ENCODE assay signal across 1 cellular context in the genomic region with DNA sequence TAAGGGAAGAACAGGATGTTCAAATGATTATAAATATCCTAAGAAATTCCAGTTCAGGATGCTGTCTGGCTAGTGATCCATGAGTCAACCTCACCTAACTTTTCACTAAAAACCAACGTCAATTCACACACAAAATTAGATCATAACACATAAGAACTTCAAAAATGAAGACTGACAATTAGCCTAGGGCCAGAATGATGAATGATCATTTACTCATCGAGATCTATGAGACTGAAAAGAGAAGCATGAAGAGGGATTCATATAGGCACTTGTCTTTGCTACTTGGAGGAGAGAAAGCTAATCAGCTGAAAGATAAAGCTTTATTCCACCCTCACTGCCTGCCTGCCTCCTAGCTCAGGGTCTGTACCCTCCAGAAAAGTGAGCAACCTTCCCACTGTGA.
TF ChIP-seq lines count a peak whose summit lies in the region.

No MANE protein-coding gene starts in this region.

TF ChIP-seq in GM23338, 12 proteins besides CTCF, POLR2A, EP300 and RAD21 (continued from another document):
- TF ChIP-seq, protein P1, sequence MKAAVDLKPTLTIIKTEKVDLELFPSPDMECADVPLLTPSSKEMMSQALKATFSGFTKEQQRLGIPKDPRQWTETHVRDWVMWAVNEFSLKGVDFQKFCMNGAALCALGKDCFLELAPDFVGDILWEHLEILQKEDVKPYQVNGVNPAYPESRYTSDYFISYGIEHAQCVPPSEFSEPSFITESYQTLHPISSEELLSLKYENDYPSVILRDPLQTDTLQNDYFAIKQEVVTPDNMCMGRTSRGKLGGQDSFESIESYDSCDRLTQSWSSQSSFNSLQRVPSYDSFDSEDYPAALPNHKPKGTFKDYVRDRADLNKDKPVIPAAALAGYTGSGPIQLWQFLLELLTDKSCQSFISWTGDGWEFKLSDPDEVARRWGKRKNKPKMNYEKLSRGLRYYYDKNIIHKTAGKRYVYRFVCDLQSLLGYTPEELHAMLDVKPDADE (IDR thresholded peaks at IDR 0.05), result no peak
- TF ChIP-seq POLR2AphosphoS5 (IDR thresholded peaks at IDR 0.05; ENCODE audit: low read depth) (no peak), ZNF114 (CRISPR knock-in tag; IDR thresholded peaks at IDR 0.05) (no peak), CREB1 (CRISPR knock-in tag; IDR thresholded peaks at IDR 0.05; ENCODE audit: low read depth) (no peak)
- TF ChIP-seq, protein P2, sequence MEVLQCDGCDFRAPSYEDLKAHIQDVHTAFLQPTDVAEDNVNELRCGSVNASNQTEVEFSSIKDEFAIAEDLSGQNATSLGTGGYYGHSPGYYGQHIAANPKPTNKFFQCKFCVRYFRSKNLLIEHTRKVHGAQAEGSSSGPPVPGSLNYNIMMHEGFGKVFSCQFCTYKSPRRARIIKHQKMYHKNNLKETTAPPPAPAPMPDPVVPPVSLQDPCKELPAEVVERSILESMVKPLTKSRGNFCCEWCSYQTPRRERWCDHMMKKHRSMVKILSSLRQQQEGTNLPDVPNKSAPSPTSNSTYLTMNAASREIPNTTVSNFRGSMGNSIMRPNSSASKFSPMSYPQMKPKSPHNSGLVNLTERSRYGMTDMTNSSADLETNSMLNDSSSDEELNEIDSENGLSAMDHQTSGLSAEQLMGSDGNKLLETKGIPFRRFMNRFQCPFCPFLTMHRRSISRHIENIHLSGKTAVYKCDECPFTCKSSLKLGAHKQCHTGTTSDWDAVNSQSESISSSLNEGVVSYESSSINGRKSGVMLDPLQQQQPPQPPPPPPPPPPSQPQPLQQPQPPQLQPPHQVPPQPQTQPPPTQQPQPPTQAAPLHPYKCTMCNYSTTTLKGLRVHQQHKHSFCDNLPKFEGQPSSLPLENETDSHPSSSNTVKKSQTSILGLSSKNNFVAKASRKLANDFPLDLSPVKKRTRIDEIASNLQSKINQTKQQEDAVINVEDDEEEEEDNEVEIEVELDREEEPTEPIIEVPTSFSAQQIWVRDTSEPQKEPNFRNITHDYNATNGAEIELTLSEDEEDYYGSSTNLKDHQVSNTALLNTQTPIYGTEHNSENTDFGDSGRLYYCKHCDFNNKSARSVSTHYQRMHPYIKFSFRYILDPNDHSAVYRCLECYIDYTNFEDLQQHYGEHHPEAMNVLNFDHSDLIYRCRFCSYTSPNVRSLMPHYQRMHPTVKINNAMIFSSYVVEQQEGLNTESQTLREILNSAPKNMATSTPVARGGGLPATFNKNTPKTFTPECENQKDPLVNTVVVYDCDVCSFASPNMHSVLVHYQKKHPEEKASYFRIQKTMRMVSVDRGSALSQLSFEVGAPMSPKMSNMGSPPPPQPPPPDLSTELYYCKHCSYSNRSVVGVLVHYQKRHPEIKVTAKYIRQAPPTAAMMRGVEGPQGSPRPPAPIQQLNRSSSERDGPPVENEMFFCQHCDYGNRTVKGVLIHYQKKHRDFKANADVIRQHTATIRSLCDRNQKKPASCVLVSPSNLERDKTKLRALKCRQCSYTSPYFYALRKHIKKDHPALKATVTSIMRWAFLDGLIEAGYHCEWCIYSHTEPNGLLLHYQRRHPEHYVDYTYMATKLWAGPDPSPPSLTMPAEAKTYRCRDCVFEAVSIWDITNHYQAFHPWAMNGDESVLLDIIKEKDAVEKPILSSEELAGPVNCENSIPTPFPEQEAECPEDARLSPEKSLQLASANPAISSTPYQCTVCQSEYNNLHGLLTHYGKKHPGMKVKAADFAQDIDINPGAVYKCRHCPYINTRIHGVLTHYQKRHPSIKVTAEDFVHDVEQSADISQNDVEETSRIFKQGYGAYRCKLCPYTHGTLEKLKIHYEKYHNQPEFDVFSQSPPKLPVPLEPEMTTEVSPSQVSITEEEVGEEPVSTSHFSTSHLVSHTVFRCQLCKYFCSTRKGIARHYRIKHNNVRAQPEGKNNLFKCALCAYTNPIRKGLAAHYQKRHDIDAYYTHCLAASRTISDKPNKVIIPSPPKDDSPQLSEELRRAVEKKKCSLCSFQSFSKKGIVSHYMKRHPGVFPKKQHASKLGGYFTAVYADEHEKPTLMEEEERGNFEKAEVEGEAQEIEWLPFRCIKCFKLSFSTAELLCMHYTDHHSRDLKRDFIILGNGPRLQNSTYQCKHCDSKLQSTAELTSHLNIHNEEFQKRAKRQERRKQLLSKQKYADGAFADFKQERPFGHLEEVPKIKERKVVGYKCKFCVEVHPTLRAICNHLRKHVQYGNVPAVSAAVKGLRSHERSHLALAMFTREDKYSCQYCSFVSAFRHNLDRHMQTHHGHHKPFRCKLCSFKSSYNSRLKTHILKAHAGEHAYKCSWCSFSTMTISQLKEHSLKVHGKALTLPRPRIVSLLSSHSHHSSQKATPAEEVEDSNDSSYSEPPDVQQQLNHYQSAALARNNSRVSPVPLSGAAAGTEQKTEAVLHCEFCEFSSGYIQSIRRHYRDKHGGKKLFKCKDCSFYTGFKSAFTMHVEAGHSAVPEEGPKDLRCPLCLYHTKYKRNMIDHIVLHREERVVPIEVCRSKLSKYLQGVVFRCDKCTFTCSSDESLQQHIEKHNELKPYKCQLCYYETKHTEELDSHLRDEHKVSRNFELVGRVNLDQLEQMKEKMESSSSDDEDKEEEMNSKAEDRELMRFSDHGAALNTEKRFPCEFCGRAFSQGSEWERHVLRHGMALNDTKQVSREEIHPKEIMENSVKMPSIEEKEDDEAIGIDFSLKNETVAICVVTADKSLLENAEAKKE (CRISPR knock-in tag; IDR thresholded peaks at IDR 0.05), result no peak
